ENCODE assay signal across 9 cellular contexts in the genomic region with DNA sequence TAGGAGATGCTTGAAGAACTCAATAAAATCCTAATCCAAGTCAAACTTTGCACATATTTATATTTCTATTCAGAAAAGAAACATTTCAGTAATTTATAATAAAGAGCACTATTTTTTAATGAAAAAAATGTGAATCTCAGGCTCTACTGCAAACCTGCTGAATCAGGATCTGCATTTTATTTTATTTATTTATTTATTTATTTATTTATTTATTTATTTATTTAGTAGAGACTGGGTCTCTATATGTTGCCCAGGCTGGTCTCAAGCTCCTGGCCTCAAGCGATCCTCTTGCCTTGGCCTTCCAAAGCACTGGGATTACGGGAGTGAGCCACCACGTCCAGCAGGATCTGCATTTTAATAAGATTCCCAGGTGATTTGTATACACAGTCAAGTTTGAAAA. TPM values are rescaled to one million over a fixed set of nuclear protein-coding genes. Genes with fewer than 3 reads are reported as not detected.
"Had no signal": no experiment of that assay in that cellular context is flagged by ENCODE, and none has a peak within 500 bp of the region (broad histone marks: within the 10 kb centered on the region; RNA-seq: fewer than 3 reads in every experiment).

No MANE protein-coding gene starts in this region.

- FAIRE-seq: G401.6, GM12878, GM12891, GM12892, GM18507, GM19239 had no signal

- H3K4me3 ChIP-seq: GM12878 had no signal

- ATAC-seq: GM12878 had no signal

- DNase-seq: GDM1, GF-D8 had no signal

RNA-seq across cellular contexts. Expression of a gene that starts 16.0 kb away (rescaled TPM):
- total RNA-seq: G401, GM12878 had no signal
- polyA plus RNA-seq: GM12878 had no signal
